Comparison of ENCODE assay signal across 8 cellular contexts in the genomic region with DNA sequence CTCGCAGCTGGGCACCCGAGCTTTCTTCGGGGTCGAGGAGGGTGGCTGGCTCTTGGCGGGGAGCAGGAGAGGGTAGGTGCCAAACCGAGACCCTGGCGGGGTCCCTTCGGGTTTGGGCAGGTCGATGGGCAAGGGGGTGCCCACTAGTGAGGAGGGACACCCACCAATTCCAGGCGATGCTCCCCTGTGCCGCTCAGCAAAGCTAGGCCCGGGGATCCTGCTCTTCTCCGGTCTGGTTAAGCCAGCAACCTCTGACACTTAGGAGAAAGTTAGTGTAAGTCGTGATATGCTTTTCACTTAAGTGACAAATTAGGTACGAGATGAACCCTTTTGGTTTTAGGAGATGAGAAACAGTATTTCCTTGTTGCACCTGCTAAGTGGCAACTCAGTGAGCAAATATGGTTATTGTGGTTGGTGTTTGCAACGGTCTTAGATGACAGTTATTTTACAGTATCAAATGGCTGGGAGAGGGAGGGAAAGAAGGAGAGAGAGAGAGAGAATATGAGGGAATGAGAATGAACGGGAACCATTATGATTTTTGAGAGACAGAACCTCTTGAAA. TPM values are rescaled to one million over a fixed set of nuclear protein-coding genes. Genes with fewer than 3 reads are reported as not detected.
A peak's percentile ranks its signal among the peaks of the same experiment; 100 is the strongest.
DNase-seq lines count a peak whose midpoint lies in the region; ATAC-seq and TF ChIP-seq lines count a peak whose summit lies in the region.

No MANE protein-coding gene starts in this region.

- in situ Hi-C loops in Panc1 (cut with HindIII; ENCODE audit: low pct_unique_long_range_greater_than_20kb, low sequenced_read_pairs), result no loop called here

- no TSS peak for BruUV-seq in Panc1 (replicated peaks; lab: Mats Ljungman, UMichigan)

- H3K4me3 ChIP-seq in Panc1 (ENCODE audit: low read depth in 2 of 2, low read length in 2 of 2) (peak overlapping the region; percentile 74 to 84), colonic mucosa (peak overlapping the region; percentile 84), liver (ENCODE audit: low read depth in 1 of 3, low read length in 3 of 3) (peak overlapping the region; percentile 86 to 92 (median 86))

- TF ChIP-seq CTCF in Panc1 (IDR thresholded peaks at IDR 0.05) (no peak), colonic mucosa (IDR thresholded peaks at IDR 0.05) (no peak), liver (IDR thresholded peaks at IDR 0.05; ENCODE audit: low read depth, low read length, missing input control) (no peak)

- peaks cover 17% of the 10 kb centered on the region for H3K4me1 ChIP-seq in Panc1 (ENCODE audit: control insufficient read depth, insufficient read depth, low read length)
- H3K4me1 ChIP-seq in colonic mucosa, result no peaks in the 10 kb centered on the region
- H3K4me1 ChIP-seq in liver (ENCODE audit: control insufficient read depth in 4 of 4, insufficient read depth in 4 of 4, low read length in 3 of 4), result peaks cover 0 to 7% (median 4%) of the 10 kb centered on the region in 4 donors

- under 1% methylated on average over 17 of the region's 17 CpGs for WGBS in liver

- intact Hi-C loops in Panc1 (cut with micrococcal nuclease; ENCODE audit: unreplicated experiment) (loop anchor here (5.0 kb wide), 1 partner anchor 75 kb away; the partner anchor contains the start of gene NCR3LG1), colonic mucosa (cut with DNase I) (loop anchor here (5.0 kb wide), 1 partner anchor 75 kb away; the partner anchor contains the start of gene NCR3LG1)

- H3K9me3 ChIP-seq in Panc1 (ENCODE audit: control insufficient read depth, insufficient read depth, low read depth, low read length) (no peaks in the 10 kb centered on the region), colonic mucosa (no peaks in the 10 kb centered on the region), liver (ENCODE audit: control insufficient read depth in 4 of 4, low read length in 3 of 4) (no peaks in the 10 kb centered on the region)

- CTCF ChIA-PET in Panc1 (lab: Charles Lee), result interaction anchor here (0.5 to 1.6 kb wide), 3 partner anchors 47 to 287 kb away, joined by 3 to 9 read pairs (median 4); no protein-coding TSS in a partner anchor

- ATAC-seq in GM21381 (IDR thresholded peaks at IDR 0.05; ENCODE audit: unreplicated experiment) (peak; percentile 13), Panc1 (peak; percentile 41)

- no peak for TF ChIP-seq RAD21 in liver (IDR thresholded peaks at IDR 0.05)

- DNase-seq in NCI-H524 (lab: John Stamatoyannopoulos, UW) (peak; percentile 21 to 56), NCI-H524 treated with DMSO at 0.1 percent for 48 hours (lab: John Stamatoyannopoulos, UW) (no peak), HS-27A (ENCODE audit: low read depth) (peak; percentile 47), Panc1 (ENCODE audit: low read depth, low spot score) (no peak), colonic mucosa (no peak), substantia nigra (lab: John Stamatoyannopoulos, UW) (peak in 11 of 49 donors; percentile 23 to 63 (median 50))

- H3K27ac ChIP-seq in Panc1 (ENCODE audit: low read length) (peak overlapping the region; percentile 85), colonic mucosa (peak overlapping the region; percentile 88), liver (ENCODE audit: low read depth in 1 of 2, low read length in 2 of 2) (peak overlapping the region; percentile 67 to 78), substantia nigra (ENCODE audit: low read depth, low read length, poor library complexity, severe bottlenecking) (peak overlapping the region; percentile 92)

- H3K36me3 ChIP-seq in Panc1 (ENCODE audit: control insufficient read depth, insufficient read depth, low read length) (no peaks in the 10 kb centered on the region; the same call in 1 of the 2 replicates), colonic mucosa (no peaks in the 10 kb centered on the region), liver (ENCODE audit: control insufficient read depth in 4 of 4, insufficient read depth in 3 of 4, low read depth in 1 of 4, low read length in 3 of 4) (no peaks in the 10 kb centered on the region)

- H3K27me3 ChIP-seq in Panc1 (ENCODE audit: control insufficient read depth, insufficient read depth, low read length) (no peaks in the 10 kb centered on the region), colonic mucosa (no peaks in the 10 kb centered on the region), liver (ENCODE audit: control insufficient read depth in 4 of 4, insufficient read depth in 4 of 4, low read length in 3 of 4) (no peaks in the 10 kb centered on the region)

- H3K9ac ChIP-seq in colonic mucosa (ENCODE audit: low read depth in 2 of 2, low read length in 2 of 2) (peak overlapping the region; percentile 72 to 80), liver (ENCODE audit: low read depth in 1 of 2, low read length in 2 of 2) (peak overlapping the region in 1 of 2 donors; percentile 69)

- POLR2A ChIA-PET in Panc1 (lab: Charles Lee), result interaction anchor here (0.5 to 0.6 kb wide), 2 partner anchors 20 to 51 kb away, joined by 4 to 6 read pairs; no protein-coding TSS in a partner anchor

TF ChIP-seq in liver, 16 proteins besides CTCF, POLR2A, EP300 and RAD21:
- TF ChIP-seq FOXA1 (IDR thresholded peaks at IDR 0.05), result no peak
- TF ChIP-seq YY1 (IDR thresholded peaks at IDR 0.05), result peak; percentile 81

RNA-seq across cellular contexts. Expression of gene NUCB2, which starts 0.6 kb away (rescaled TPM):
- total RNA-seq in Panc1 (2021; ENCODE audit: unreplicated experiment), result 62.2 TPM
- 27.6 TPM for polyA plus RNA-seq in Panc1 (2012; ENCODE audit: insufficient read length)
- 100 to 1,000 TPM in 1 of 2 donors, 10 to 100 TPM in 1; 60.9 to 111 TPM for total RNA-seq in colonic mucosa
- total RNA-seq in liver, result 100 to 1,000 TPM in 1 of 2 donors, 10 to 100 TPM in 1; 68.5 to 112 TPM
- polyA plus RNA-seq in liver, result 100 to 1,000 TPM in 1 of 2 donors, 10 to 100 TPM in 1; 94.6 to 111 TPM

Comparison
In these comparisons a context has a peak if more than half of its experiments do, and no peak if none do; other contexts are left out.
1. DNase-seq: peak in NCI-H524 (2 of 2) and HS-27A (single experiment); none in NCI-H524 treated with DMSO at 0.1 percent for 48 hours (single experiment), Panc1 (single experiment) and colonic mucosa (single experiment).
2. Peak in every context shown above with its lines, with median percentiles within 50 percentile points of each other: H3K27ac ChIP-seq and H3K4me3 ChIP-seq.